ENCODE assay signal across 1 cellular context in the genomic region with DNA sequence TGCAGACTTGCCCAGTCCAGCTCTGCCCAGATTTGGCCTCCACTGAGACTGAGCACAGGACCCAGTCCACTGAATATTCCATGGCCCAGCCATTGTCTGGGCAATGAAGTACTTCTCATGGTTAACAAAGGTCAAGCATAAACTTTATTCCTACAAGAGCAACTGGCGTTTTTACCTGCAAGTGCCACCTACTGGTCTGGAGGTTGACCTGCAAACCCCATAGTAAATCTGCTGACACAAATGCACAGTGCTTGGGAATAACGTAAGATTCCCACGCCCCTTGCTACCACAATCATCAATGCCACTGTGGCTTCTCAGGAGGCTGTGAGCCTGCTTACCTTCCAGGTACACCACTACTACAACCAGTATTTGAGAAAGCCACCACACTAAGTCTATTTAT.
TF ChIP-seq lines count a peak whose summit lies in the region.

No MANE protein-coding gene starts in this region.

TF ChIP-seq in HCT116, 20 proteins besides CTCF, POLR2A, EP300 and RAD21:
- TF ChIP-seq, protein P1, sequence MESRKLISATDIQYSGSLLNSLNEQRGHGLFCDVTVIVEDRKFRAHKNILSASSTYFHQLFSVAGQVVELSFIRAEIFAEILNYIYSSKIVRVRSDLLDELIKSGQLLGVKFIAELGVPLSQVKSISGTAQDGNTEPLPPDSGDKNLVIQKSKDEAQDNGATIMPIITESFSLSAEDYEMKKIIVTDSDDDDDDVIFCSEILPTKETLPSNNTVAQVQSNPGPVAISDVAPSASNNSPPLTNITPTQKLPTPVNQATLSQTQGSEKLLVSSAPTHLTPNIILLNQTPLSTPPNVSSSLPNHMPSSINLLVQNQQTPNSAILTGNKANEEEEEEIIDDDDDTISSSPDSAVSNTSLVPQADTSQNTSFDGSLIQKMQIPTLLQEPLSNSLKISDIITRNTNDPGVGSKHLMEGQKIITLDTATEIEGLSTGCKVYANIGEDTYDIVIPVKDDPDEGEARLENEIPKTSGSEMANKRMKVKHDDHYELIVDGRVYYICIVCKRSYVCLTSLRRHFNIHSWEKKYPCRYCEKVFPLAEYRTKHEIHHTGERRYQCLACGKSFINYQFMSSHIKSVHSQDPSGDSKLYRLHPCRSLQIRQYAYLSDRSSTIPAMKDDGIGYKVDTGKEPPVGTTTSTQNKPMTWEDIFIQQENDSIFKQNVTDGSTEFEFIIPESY (IDR thresholded peaks at IDR 0.05; ENCODE audit: extremely low read depth, insufficient replicate concordance, low read length) = no peak
- TF ChIP-seq EZH2phosphoT487 (IDR thresholded peaks at IDR 0.05; ENCODE audit: borderline replicate concordance) (no peak), CBX3 (IDR thresholded peaks at IDR 0.05; ENCODE audit: low read depth) (no peak), ZNF274 (IDR thresholded peaks at IDR 0.05; ENCODE audit: low read depth, low read length) (no peak), EZH2 (IDR thresholded peaks at IDR 0.05) (no peak), POLR2AphosphoS5 (IDR thresholded peaks at IDR 0.05; ENCODE audit: low read depth, low read length) (no peak), YY1 (IDR thresholded peaks at IDR 0.05; ENCODE audit: extremely low read depth, insufficient replicate concordance, low read depth, low read length) (no peak), SP1 (IDR thresholded peaks at IDR 0.05; ENCODE audit: low read depth) (no peak), SIN3A (IDR thresholded peaks at IDR 0.05; ENCODE audit: low read depth) (no peak), JUND (IDR thresholded peaks at IDR 0.05) (no peak), EGR1 (IDR thresholded peaks at IDR 0.05; ENCODE audit: low read depth) (no peak), FOSL1 (IDR thresholded peaks at IDR 0.05; ENCODE audit: low read depth) (no peak), CEBPB (IDR thresholded peaks at IDR 0.05; ENCODE audit: low read depth) (no peak), ELF1 (IDR thresholded peaks at IDR 0.05; ENCODE audit: borderline replicate concordance, low read depth) (no peak), SRF (IDR thresholded peaks at IDR 0.05; ENCODE audit: low read depth) (no peak), TCF7L2 (IDR thresholded peaks at IDR 0.05; ENCODE audit: borderline replicate concordance, extremely low read depth, insufficient read depth, insufficient read length) (no peak)
- TF ChIP-seq, protein P2, sequence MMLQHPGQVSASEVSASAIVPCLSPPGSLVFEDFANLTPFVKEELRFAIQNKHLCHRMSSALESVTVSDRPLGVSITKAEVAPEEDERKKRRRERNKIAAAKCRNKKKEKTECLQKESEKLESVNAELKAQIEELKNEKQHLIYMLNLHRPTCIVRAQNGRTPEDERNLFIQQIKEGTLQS (IDR thresholded peaks at IDR 0.05) = no peak
- TF ChIP-seq, protein P3, sequence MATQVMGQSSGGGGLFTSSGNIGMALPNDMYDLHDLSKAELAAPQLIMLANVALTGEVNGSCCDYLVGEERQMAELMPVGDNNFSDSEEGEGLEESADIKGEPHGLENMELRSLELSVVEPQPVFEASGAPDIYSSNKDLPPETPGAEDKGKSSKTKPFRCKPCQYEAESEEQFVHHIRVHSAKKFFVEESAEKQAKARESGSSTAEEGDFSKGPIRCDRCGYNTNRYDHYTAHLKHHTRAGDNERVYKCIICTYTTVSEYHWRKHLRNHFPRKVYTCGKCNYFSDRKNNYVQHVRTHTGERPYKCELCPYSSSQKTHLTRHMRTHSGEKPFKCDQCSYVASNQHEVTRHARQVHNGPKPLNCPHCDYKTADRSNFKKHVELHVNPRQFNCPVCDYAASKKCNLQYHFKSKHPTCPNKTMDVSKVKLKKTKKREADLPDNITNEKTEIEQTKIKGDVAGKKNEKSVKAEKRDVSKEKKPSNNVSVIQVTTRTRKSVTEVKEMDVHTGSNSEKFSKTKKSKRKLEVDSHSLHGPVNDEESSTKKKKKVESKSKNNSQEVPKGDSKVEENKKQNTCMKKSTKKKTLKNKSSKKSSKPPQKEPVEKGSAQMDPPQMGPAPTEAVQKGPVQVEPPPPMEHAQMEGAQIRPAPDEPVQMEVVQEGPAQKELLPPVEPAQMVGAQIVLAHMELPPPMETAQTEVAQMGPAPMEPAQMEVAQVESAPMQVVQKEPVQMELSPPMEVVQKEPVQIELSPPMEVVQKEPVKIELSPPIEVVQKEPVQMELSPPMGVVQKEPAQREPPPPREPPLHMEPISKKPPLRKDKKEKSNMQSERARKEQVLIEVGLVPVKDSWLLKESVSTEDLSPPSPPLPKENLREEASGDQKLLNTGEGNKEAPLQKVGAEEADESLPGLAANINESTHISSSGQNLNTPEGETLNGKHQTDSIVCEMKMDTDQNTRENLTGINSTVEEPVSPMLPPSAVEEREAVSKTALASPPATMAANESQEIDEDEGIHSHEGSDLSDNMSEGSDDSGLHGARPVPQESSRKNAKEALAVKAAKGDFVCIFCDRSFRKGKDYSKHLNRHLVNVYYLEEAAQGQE (IDR thresholded peaks at IDR 0.05; ENCODE audit: low read depth) = no peak
